18 cellular contexts compared by ENCODE assay signal in genomic region chr16:75943705-75944514, GRCh38.
"Had no signal": no experiment of that assay in that cellular context is flagged by ENCODE, and none has a peak within 500 bp of the region (broad histone marks: within the 10 kb centered on the region; RNA-seq: fewer than 3 reads in every experiment).

No MANE protein-coding gene starts in this region.

- H3K4me3 ChIP-seq: esophagus squamous epithelium, prostate gland, smooth muscle cell, thoracic aorta had no signal

- ATAC-seq: activated CD4-positive, CD25-positive, alpha-beta regulatory T cell treated with anti-CD3 and anti-CD28 coated beads, Interleukin-2, amount 50 U/mL, for 24 hours; activated T-helper 17 cell treated with anti-CD3 and anti-CD28 coated beads, Interleukin-2, amount 50 U/mL, for 72 hours; left ventricle myocardium superior; natural killer cell; right cardiac atrium had no signal

- H3K4me2 ChIP-seq: smooth muscle cell had no signal

- H3K27ac ChIP-seq: esophagus squamous epithelium, prostate gland, thoracic aorta had no signal

- H3K4me1 ChIP-seq: esophagus squamous epithelium, prostate gland had no signal

- FAIRE-seq: endothelial cell of umbilical vein, keratinocyte had no signal

- H3K9me3 ChIP-seq: esophagus squamous epithelium, prostate gland, thoracic aorta had no signal

- DNase-seq: activated CD4-positive, alpha-beta T cell treated with anti-CD3 and anti-CD28 coated beads, Interleukin-2, amount 50 U/mL, for 1 hour; activated naive CD4-positive, alpha-beta T cell treated with Interleukin-2 at 50 U/mL for 16 hours; activated T-cell treated with anti-CD3 and anti-CD28 coated beads for 4 hours; cortex of kidney; effector CD4-positive, alpha-beta T cell; esophagus squamous epithelium; hippocampal formation; left ventricle myocardium superior; natural killer cell; right cardiac atrium; T-helper 9 cell had no signal
